Comparison of ENCODE assay signal across 18 cellular contexts in the genomic region with DNA sequence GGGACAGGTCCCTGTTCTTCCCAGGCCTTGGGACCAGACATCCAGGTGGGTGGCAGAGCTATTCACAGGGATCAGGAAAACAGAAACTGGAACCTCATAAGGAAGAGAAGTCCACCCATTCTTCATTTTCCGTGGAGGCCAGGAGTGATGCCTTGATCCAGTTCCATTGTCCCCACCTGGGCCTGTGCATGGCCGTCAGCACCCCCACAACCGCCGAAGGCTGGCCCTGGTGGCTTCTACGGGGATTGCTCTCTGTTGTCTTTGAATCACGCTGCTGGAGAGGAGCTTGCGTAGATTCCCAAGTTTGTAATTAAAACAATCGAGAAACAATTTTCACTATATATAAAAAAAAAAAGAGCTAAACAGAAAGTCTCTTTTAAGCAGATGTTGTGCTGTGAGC.
"Had no signal": no experiment of that assay in that cellular context is flagged by ENCODE, and none has a peak within 500 bp of the region (broad histone marks: within the 10 kb centered on the region; RNA-seq: fewer than 3 reads in every experiment).

No MANE protein-coding gene starts in this region.

- H3K27ac Mint-ChIP-seq: activated CD8-positive, alpha-beta T cell treated with anti-CD3 and anti-CD28 coated beads, Interleukin-2, amount 10 ng/mL, durations not matched to agents 7 days and 5 days; activated naive CD4-positive, alpha-beta T cell treated with anti-CD3 and anti-CD28 coated beads, Interleukin-2, amount 50 U/mL, for 72 hours; activated T-cell treated with anti-CD3 and anti-CD28 coated beads, Interleukin-2, amount 50 U/mL, for 24 hours; activated T-helper 17 cell treated with anti-CD3 and anti-CD28 coated beads, Interleukin-2, amount 50 U/mL, for 72 hours had no signal

- DNase-seq: activated CD4-positive, alpha-beta T cell treated with anti-CD3 and anti-CD28 coated beads, Interleukin-2, amount 10 ng/mL, durations not matched to agents 7 days and 5 days; activated CD4-positive, CD25-positive, alpha-beta regulatory T cell treated with anti-CD3 and anti-CD28 coated beads, Interleukin-2, amount 50 U/mL, for 72 hours; activated CD8-positive, alpha-beta T cell treated with anti-CD3 and anti-CD28 coated beads, Interleukin-2, amount 10 ng/mL, durations not matched to agents 7 days and 5 days; heart right ventricle; lower lobe of right lung; mesendoderm; naive B cell; occipital lobe; retina; sigmoid colon; stimulated activated CD4-positive, alpha-beta T cell treated with anti-CD3 and anti-CD28 coated beads, Interleukin-2, amount 100 ng/mL, for 48 hours; stimulated activated naive CD4-positive, alpha-beta T cell treated with Interleukin-2 at 50 U/mL for 16 hours; upper lobe of right lung had no signal

- ATAC-seq: activated CD8-positive, alpha-beta T cell treated with anti-CD3 and anti-CD28 coated beads, Interleukin-2, amount 10 ng/mL, durations not matched to agents 7 days and 5 days; activated naive CD4-positive, alpha-beta T cell treated with anti-CD3 and anti-CD28 coated beads, Interleukin-2, amount 50 U/mL, for 72 hours; activated T-helper 17 cell treated with anti-CD3 and anti-CD28 coated beads, Interleukin-2, amount 50 U/mL, for 72 hours; heart right ventricle; left lobe of liver; lower lobe of right lung; upper lobe of right lung had no signal

- H3K27me3 Mint-ChIP-seq: activated T-cell treated with anti-CD3 and anti-CD28 coated beads, Interleukin-2, amount 50 U/mL, for 24 hours; activated T-helper 17 cell treated with anti-CD3 and anti-CD28 coated beads, Interleukin-2, amount 50 U/mL, for 72 hours; central memory CD8-positive, alpha-beta T cell; naive B cell had no signal

- H3K9me3 Mint-ChIP-seq: activated CD4-positive, alpha-beta T cell treated with anti-CD3 and anti-CD28 coated beads, Interleukin-2, amount 10 ng/mL, durations not matched to agents 7 days and 5 days; activated naive CD4-positive, alpha-beta T cell treated with anti-CD3 and anti-CD28 coated beads, Interleukin-2, amount 50 U/mL, for 72 hours; activated T-cell treated with anti-CD3 and anti-CD28 coated beads, Interleukin-2, amount 50 U/mL, for 24 hours; activated T-helper 17 cell treated with anti-CD3 and anti-CD28 coated beads, Interleukin-2, amount 50 U/mL, for 72 hours; central memory CD8-positive, alpha-beta T cell; naive B cell had no signal

- H3K36me3 Mint-ChIP-seq: activated naive CD4-positive, alpha-beta T cell treated with anti-CD3 and anti-CD28 coated beads, Interleukin-2, amount 50 U/mL, for 72 hours; naive B cell had no signal

- H3K4me3 Mint-ChIP-seq: activated CD4-positive, alpha-beta T cell treated with anti-CD3 and anti-CD28 coated beads, Interleukin-2, amount 10 ng/mL, durations not matched to agents 7 days and 5 days; activated CD8-positive, alpha-beta T cell treated with anti-CD3 and anti-CD28 coated beads, Interleukin-2, amount 10 ng/mL, durations not matched to agents 7 days and 5 days; activated T-cell treated with anti-CD3 and anti-CD28 coated beads, Interleukin-2, amount 50 U/mL, for 24 hours; activated T-helper 17 cell treated with anti-CD3 and anti-CD28 coated beads, Interleukin-2, amount 50 U/mL, for 72 hours; central memory CD8-positive, alpha-beta T cell; naive B cell had no signal

- H3K4me1 Mint-ChIP-seq: activated T-helper 17 cell treated with anti-CD3 and anti-CD28 coated beads, Interleukin-2, amount 50 U/mL, for 72 hours had no signal
